17 cellular contexts compared by ENCODE assay signal in the genomic region with DNA sequence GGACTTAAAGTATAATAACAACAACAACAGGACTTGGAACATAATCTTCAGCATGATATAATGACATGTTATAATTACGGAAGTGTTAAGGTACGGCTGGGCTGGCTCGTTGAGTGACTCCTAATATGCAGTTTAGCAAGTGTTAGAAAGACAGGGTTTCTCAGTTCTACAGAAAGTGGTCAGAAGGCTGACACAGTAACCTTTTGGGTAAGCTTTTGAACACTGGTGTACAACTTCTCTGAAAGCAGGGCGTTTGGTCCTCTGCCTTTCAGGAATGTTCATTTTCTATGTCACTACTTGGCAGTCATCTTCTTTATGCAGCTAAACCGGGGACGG.
"Had no signal": no experiment of that assay in that cellular context is flagged by ENCODE, and none has a peak within 500 bp of the region (broad histone marks: within the 10 kb centered on the region; RNA-seq: fewer than 3 reads in every experiment).

No MANE protein-coding gene starts in this region.

- DNase-seq: Karpas-422, KG1, MM.1S, NCI-H1092 treated with DMSO at 0.1 percent for 48 hours, NCI-H1436, NCI-H187, NCI-H2029, NCI-H2081 treated with DMSO at 0.1 percent for 48 hours, NCI-H2171, NCI-H446, NCI-H510A, NCI-H524 treated with DMSO at 0.1 percent for 48 hours, NCI-H69, NCI-H774, Right ventricle myocardium superior, RPMI8226, SK-N-SH had no signal
